Comparison of ENCODE assay signal across 13 cellular contexts in the genomic region with DNA sequence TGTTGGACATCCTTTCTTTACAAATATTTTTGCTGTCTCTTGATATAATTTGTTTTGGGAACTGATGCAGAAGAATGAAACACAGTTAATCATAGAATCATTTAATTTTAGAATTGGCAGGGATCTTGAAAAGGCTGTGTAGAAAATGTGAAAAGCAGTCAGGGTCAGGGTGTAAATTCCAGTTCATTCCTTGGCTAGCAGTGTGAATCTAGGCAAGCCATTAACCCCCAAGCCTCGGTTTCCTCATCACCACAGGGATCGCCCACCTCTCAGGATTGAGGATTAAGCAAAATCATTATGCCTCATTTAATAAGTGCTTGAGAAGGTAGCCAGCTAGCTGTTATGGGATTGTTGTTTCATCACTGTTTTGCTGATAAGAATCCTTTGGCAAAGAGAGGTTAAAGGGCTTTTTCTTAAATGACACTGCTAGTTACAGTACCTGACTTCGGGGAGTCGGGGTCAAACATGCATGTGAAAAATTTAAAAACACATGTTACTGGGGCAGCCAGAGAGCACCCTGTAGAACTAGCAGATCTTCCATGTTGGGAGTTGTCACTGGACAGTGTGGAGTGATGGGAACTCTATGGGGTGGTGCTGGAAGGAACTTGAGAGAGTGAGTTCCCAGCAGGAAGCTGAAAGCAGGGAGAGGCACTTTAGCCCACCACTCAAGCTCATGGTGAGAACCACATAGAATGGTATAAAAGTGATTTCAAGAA. TPM values are rescaled to one million over a fixed set of nuclear protein-coding genes. Genes with fewer than 3 reads are reported as not detected.
DNase-seq lines count a peak whose midpoint lies in the region; ATAC-seq and TF ChIP-seq lines count a peak whose summit lies in the region.
"Had no signal": no experiment of that assay in that cellular context is flagged by ENCODE, and none has a peak within 500 bp of the region (broad histone marks: within the 10 kb centered on the region; RNA-seq: fewer than 3 reads in every experiment).

No MANE protein-coding gene starts in this region.

- 94% methylated on average over 4 of the region's 4 CpGs for WGBS in hepatocyte (ENCODE audit: low lambda C conversion rate, missing lambda C conversion rate)

- H3K27me3 ChIP-seq in hepatocyte = no peaks in the 10 kb centered on the region
- H3K27me3 ChIP-seq in subcutaneous abdominal adipose tissue (ENCODE audit: control insufficient read depth in 5 of 5, insufficient read depth in 4 of 5, low read length in 5 of 5) = peaks cover 0 to 2% (median 0%) of the 10 kb centered on the region in 5 donors

- no peaks in the 10 kb centered on the region for H3K9me3 ChIP-seq in T-helper 17 cell (ENCODE audit: control insufficient read depth, low read length, poor library complexity, severe bottlenecking)
- H3K9me3 ChIP-seq in hepatocyte (ENCODE audit: low read depth) = no peaks in the 10 kb centered on the region
- H3K9me3 ChIP-seq in subcutaneous abdominal adipose tissue (ENCODE audit: control insufficient read depth in 5 of 5, low read length in 5 of 5) = no peaks in the 10 kb centered on the region

- H3K4me3 Mint-ChIP-seq in activated CD4-positive, alpha-beta T cell treated with anti-CD3 and anti-CD28 coated beads for 36 hours = no peak overlapping the region
- no peak overlapping the region for H3K4me3 Mint-ChIP-seq in T-helper 17 cell

- H3K9me2 ChIP-seq in hepatocyte (replicated peaks; ENCODE audit: insufficient read depth) = no peaks in the 10 kb centered on the region

- no peak for DNase-seq in activated CD4-positive, alpha-beta T cell treated with anti-CD3 and anti-CD28 coated beads for 36 hours
- DNase-seq in activated CD4-positive, alpha-beta T cell treated with anti-CD3 and anti-CD28 coated beads for 1 hour = no peak
- DNase-seq in T-helper 17 cell (no peak), hepatocyte (ENCODE audit: low spot score) (no peak), amygdala (lab: John Stamatoyannopoulos, UW) (no peak), NCI-H187 treated with DMSO at 0.1 percent for 48 hours (lab: John Stamatoyannopoulos, UW) (no peak), LoVo (ENCODE audit: low spot score) (no peak)
- DNase-seq: activated CD8-positive, alpha-beta memory T cell treated with anti-CD3 and anti-CD28 coated beads, Interleukin-2, amount 50 U/mL, for 48 hours; central memory CD4-positive, alpha-beta T cell; naive B cell; NCI-H2171; T1000 had no signal

- peak overlapping the region; percentile 30 for H3K27ac ChIP-seq in hepatocyte
- H3K27ac ChIP-seq in subcutaneous abdominal adipose tissue (ENCODE audit: low read depth, low read length) = peak overlapping the region; percentile 100

- no peaks in the 10 kb centered on the region for H3K9me3 Mint-ChIP-seq in activated CD4-positive, alpha-beta T cell treated with anti-CD3 and anti-CD28 coated beads for 36 hours (ENCODE audit: low read depth)

- ATAC-seq in activated CD4-positive, alpha-beta T cell treated with anti-CD3 and anti-CD28 coated beads for 36 hours = no peak
- no peak for ATAC-seq in T-helper 17 cell

- peaks cover 20% of the 10 kb centered on the region for H3K4me1 ChIP-seq in hepatocyte (ENCODE audit: insufficient read depth)
- peaks cover 14 to 84% (median 70%) of the 10 kb centered on the region in 5 donors for H3K4me1 ChIP-seq in subcutaneous abdominal adipose tissue (ENCODE audit: control insufficient read depth in 5 of 5, insufficient read depth in 5 of 5, low read length in 5 of 5)

- POLR2A ChIA-PET in activated CD4-positive, alpha-beta T cell treated with anti-CD3 and anti-CD28 coated beads for 36 hours (lab: Charles Lee) = no interaction called here

- H2AFZ ChIP-seq in hepatocyte = no peak overlapping the region

- TF ChIP-seq CTCF in hepatocyte (IDR thresholded peaks at IDR 0.05; ENCODE audit: poor library complexity) = no peak

- CTCF ChIA-PET in activated CD4-positive, alpha-beta T cell treated with anti-CD3 and anti-CD28 coated beads for 36 hours (lab: Charles Lee) = interaction anchor here (0.6 kb wide), 2 partner anchors 294 to 369 kb away, joined by 3 read pairs; no protein-coding TSS in a partner anchor

- peaks cover 10% of the 10 kb centered on the region for H4K20me1 ChIP-seq in hepatocyte (ENCODE audit: insufficient read depth, poor library complexity, severe bottlenecking)

- H3K36me3 Mint-ChIP-seq in activated CD4-positive, alpha-beta T cell treated with anti-CD3 and anti-CD28 coated beads for 36 hours (ENCODE audit: low read depth) = peaks cover 59% of the 10 kb centered on the region
- H3K36me3 Mint-ChIP-seq in T-helper 17 cell (ENCODE audit: low read depth) = peaks cover 15% of the 10 kb centered on the region
- H3K36me3 Mint-ChIP-seq: naive B cell had no signal

- H3K27me3 Mint-ChIP-seq in activated CD4-positive, alpha-beta T cell treated with anti-CD3 and anti-CD28 coated beads for 36 hours = no peaks in the 10 kb centered on the region
- H3K27me3 Mint-ChIP-seq in T-helper 17 cell = no peaks in the 10 kb centered on the region

- H3K4me1 Mint-ChIP-seq in activated CD4-positive, alpha-beta T cell treated with anti-CD3 and anti-CD28 coated beads for 36 hours = peaks cover 21% of the 10 kb centered on the region
- peaks cover 40% of the 10 kb centered on the region for H3K4me1 Mint-ChIP-seq in T-helper 17 cell

- H3K79me2 ChIP-seq in hepatocyte = peaks cover 44% of the 10 kb centered on the region

- H3K4me3 ChIP-seq in hepatocyte (no peak overlapping the region), subcutaneous abdominal adipose tissue (ENCODE audit: low read depth in 1 of 5, low read length in 5 of 5) (no peak overlapping the region)

- peaks cover 9% of the 10 kb centered on the region for H3K36me3 ChIP-seq in hepatocyte (replicated peaks; ENCODE audit: insufficient read depth, low read depth)
- H3K36me3 ChIP-seq in subcutaneous abdominal adipose tissue (ENCODE audit: control insufficient read depth in 5 of 5, insufficient read depth in 5 of 5, low read length in 5 of 5) = peaks cover 7 to 85% (median 72%) of the 10 kb centered on the region in 5 donors

- intact Hi-C loops in activated CD4-positive, alpha-beta T cell treated with anti-CD3 and anti-CD28 coated beads for 36 hours (cut with DNase I, micrococcal nuclease) = no loop called here

- no peak overlapping the region for H3K4me2 ChIP-seq in hepatocyte

- H3K27ac Mint-ChIP-seq in activated CD4-positive, alpha-beta T cell treated with anti-CD3 and anti-CD28 coated beads for 36 hours = peak overlapping the region; percentile 35
- H3K27ac Mint-ChIP-seq in T-helper 17 cell = peak overlapping the region; percentile 88

- no peak overlapping the region for H3K9ac ChIP-seq in subcutaneous abdominal adipose tissue (ENCODE audit: low read length in 5 of 5)

RNA-seq across cellular contexts. Expression of gene TNFRSF1A, which starts 10.7 kb away (rescaled TPM):
- 10 to 100 TPM; 42.1 to 58.7 TPM for total RNA-seq in activated CD4-positive, alpha-beta T cell treated with anti-CD3 and anti-CD28 coated beads for 36 hours
- 10 to 100 TPM; 22.4 to 23.0 TPM for total RNA-seq in T-helper 17 cell
- total RNA-seq in hepatocyte = 110 and 147 TPM in 2 replicates
- polyA plus RNA-seq in hepatocyte = 168 and 188 TPM in 2 replicates

RNA-seq across cellular contexts. Expression of gene PLEKHG6, which starts 20.7 kb away (rescaled TPM):
- not detected for total RNA-seq in activated CD4-positive, alpha-beta T cell treated with anti-CD3 and anti-CD28 coated beads for 36 hours
- total RNA-seq in T-helper 17 cell (not detected), hepatocyte (36.3 and 85.7 TPM in 2 replicates)
- polyA plus RNA-seq in hepatocyte = 43.6 and 52.2 TPM in 2 replicates

RNA-seq across cellular contexts. Expression of gene SCNN1A, which starts 44.2 kb away (rescaled TPM):
- under 1 TPM in 1 of 2 experiments, not detected in 1; 0.05 TPM for total RNA-seq in activated CD4-positive, alpha-beta T cell treated with anti-CD3 and anti-CD28 coated beads for 36 hours
- 1 to 10 TPM; 2.1 to 2.8 TPM for total RNA-seq in T-helper 17 cell
- 21.7 and 28.6 TPM in 2 replicates for total RNA-seq in hepatocyte
- 28.4 and 30.0 TPM in 2 replicates for polyA plus RNA-seq in hepatocyte

RNA-seq across cellular contexts. Expression of gene LTBR, which starts 52.8 kb away (rescaled TPM):
- 1 to 10 TPM in 1 of 2 experiments, under 1 TPM in 1; 0.57 to 1.1 TPM for total RNA-seq in activated CD4-positive, alpha-beta T cell treated with anti-CD3 and anti-CD28 coated beads for 36 hours
- 1 to 10 TPM in 1 of 2 donors, under 1 TPM in 1; 0.47 to 1.4 TPM for total RNA-seq in T-helper 17 cell
- total RNA-seq in hepatocyte = 35.4 and 42.4 TPM in 2 replicates
- 75.2 and 79.8 TPM in 2 replicates for polyA plus RNA-seq in hepatocyte

Comparison
In these comparisons a context has a peak if more than half of its experiments do, and no peak if none do; other contexts are left out.
1. RNA of gene PLEKHG6, which starts 20.7 kb away (total RNA-seq): 36.3 to 85.7 TPM in hepatocyte; not detected in T-helper 17 cell and not detected in activated CD4-positive, alpha-beta T cell treated with anti-CD3 and anti-CD28 coated beads for 36 hours; every median in the first group is over 10 times any median in the second.